In the genomic region with DNA sequence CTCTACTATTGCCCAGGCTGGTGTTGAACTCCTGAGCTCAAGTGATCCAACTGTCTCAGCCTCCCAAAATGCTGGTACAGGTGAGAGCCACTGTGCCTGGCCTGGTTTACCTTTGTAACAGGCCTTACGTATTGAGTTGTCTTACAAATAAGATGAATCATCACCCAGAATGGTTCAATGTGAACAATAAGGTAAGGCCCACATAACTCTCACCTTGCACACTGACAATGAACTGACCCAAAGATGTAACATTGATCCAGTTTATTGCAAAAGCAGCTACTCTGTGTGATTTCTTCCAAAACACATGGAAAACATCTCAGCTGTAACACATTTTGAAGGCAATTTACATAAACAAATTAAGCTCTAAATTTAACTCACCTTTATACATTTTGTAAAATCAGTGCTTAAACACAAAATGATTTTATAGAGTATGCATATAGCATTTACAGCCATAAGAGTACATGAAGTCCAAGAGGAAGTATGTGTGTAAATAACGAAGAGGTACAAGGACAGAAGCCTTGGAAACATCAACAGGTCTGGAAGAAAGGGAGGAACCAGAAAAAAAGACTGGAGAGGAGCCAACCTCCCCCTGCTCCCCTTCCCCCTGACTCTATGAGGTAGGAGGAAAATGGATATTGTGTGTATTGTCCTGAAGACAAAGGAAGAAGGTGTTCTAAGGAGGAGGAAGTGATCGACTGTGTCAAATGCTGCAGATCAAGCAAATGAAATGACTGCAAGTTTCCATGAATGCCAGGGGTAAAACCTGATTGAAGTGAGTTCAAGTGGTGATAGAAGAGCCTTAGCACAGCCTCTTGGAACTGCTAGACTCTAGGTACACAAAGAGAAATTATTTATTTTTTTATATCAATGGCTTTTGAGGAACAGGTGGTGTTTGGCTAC, we compare ENCODE assay signal across 11 cellular contexts. TPM values are rescaled to one million over a fixed set of nuclear protein-coding genes. Genes with fewer than 3 reads are reported as not detected.
DNase-seq lines count a peak whose midpoint lies in the region; ATAC-seq, FAIRE-seq and TF ChIP-seq lines count a peak whose summit lies in the region.
"Had no signal": no experiment of that assay in that cellular context is flagged by ENCODE, and none has a peak within 500 bp of the region (broad histone marks: within the 10 kb centered on the region; RNA-seq: fewer than 3 reads in every experiment).

No MANE protein-coding gene starts in this region.

- H3K36me3 ChIP-seq in OCI-LY3 (replicated peaks; ENCODE audit: low read depth, low read length) = no peaks in the 10 kb centered on the region
- no peaks in the 10 kb centered on the region for H3K36me3 ChIP-seq in colonic mucosa
- H3K36me3 ChIP-seq in small intestine (ENCODE audit: control insufficient read depth in 2 of 2, insufficient read depth in 2 of 2, low read length in 2 of 2) = no peaks in the 10 kb centered on the region

- H3K79me2 ChIP-seq in OCI-LY3 (ENCODE audit: low read length) = no peaks in the 10 kb centered on the region

- H3K27me3 ChIP-seq in OCI-LY3 (ENCODE audit: low read depth, low read length) (no peaks in the 10 kb centered on the region), colonic mucosa (no peaks in the 10 kb centered on the region), small intestine (ENCODE audit: control insufficient read depth in 2 of 2, insufficient read depth in 2 of 2, low read length in 2 of 2) (no peaks in the 10 kb centered on the region)
- H3K27me3 ChIP-seq: testis had no signal

- WGBS in small intestine, 3 donors = 31 to 55% (median 48%) methylated on average over 3 of the region's 3 CpGs

- H3K36me3 Mint-ChIP-seq in activated CD4-positive, alpha-beta T cell treated with anti-CD3 and anti-CD28 coated beads for 36 hours (ENCODE audit: low read depth) = no peaks in the 10 kb centered on the region

- intact Hi-C loops in activated CD4-positive, alpha-beta T cell treated with anti-CD3 and anti-CD28 coated beads for 36 hours (cut with DNase I, micrococcal nuclease) = loop anchor here in 1 of 2 experiments (5.0 kb wide), 1 partner anchor 1092 kb away; a partner anchor contains a TSS
- intact Hi-C loops in colonic mucosa (cut with DNase I) = no loop called here

- POLR2A ChIA-PET in activated CD4-positive, alpha-beta T cell treated with anti-CD3 and anti-CD28 coated beads for 36 hours (lab: Charles Lee) = interaction anchor here (1.4 kb wide), 1 partner anchor 9 kb away, joined by 5 read pairs; no protein-coding TSS in a partner anchor

- H3K9ac ChIP-seq in OCI-LY3 (ENCODE audit: low read length) (no peak overlapping the region), colonic mucosa (ENCODE audit: low read depth in 2 of 2, low read length in 2 of 2) (no peak overlapping the region)

- ATAC-seq in activated CD4-positive, alpha-beta T cell treated with anti-CD3 and anti-CD28 coated beads for 36 hours = peak; percentile 47

- peaks cover 77% of the 10 kb centered on the region for H3K4me1 Mint-ChIP-seq in activated CD4-positive, alpha-beta T cell treated with anti-CD3 and anti-CD28 coated beads for 36 hours

- H3K27ac ChIP-seq in OCI-LY3 (ENCODE audit: low read length) (no peak overlapping the region), colonic mucosa (peak overlapping the region; percentile 71), small intestine (ENCODE audit: low read depth in 1 of 2, low read length in 1 of 2) (peak overlapping the region in 1 of 2 donors; percentile 61)
- H3K27ac ChIP-seq: testis had no signal

- H3K4me3 ChIP-seq in OCI-LY3 (ENCODE audit: low read length) = no peak overlapping the region
- no peak overlapping the region for H3K4me3 ChIP-seq in colonic mucosa
- H3K4me3 ChIP-seq in small intestine (ENCODE audit: low read depth in 1 of 2, low read length in 2 of 2) = no peak overlapping the region
- H3K4me3 ChIP-seq: lung, testis had no signal

- H4K20me1 ChIP-seq in OCI-LY3 (ENCODE audit: insufficient read depth, low read length) = no peaks in the 10 kb centered on the region

- H3K4me3 Mint-ChIP-seq in activated CD4-positive, alpha-beta T cell treated with anti-CD3 and anti-CD28 coated beads for 36 hours = no peak overlapping the region

- H3K4me2 ChIP-seq in OCI-LY3 (ENCODE audit: low read length) = no peak overlapping the region

- DNase-seq in activated CD4-positive, alpha-beta T cell treated with anti-CD3 and anti-CD28 coated beads for 36 hours = no peak
- no peak for DNase-seq in activated CD4-positive, alpha-beta T cell treated with anti-CD3 and anti-CD28 coated beads for 4 hours
- DNase-seq in colonic mucosa (no peak), small intestine (peak; percentile 27), hypothalamus (lab: John Stamatoyannopoulos, UW) (no peak), NCI-H524 treated with DMSO at 0.1 percent for 48 hours (lab: John Stamatoyannopoulos, UW) (no peak)
- no peak for DNase-seq in stimulated activated CD4-positive, alpha-beta T cell treated with anti-CD3 and anti-CD28 coated beads, Interleukin-4, amount 100 ng/mL, for 1 hour
- DNase-seq: RPMI8226, testis had no signal

- TF ChIP-seq CTCF in OCI-LY3 (IDR thresholded peaks at IDR 0.05; ENCODE audit: low read depth, low read length) (no peak), colonic mucosa (IDR thresholded peaks at IDR 0.05) (no peak)

- FAIRE-seq in small intestine (lab: Jason Lieb, UNC) = no peak

- H3K9me3 ChIP-seq in OCI-LY3 (ENCODE audit: insufficient read depth, low read length) (no peaks in the 10 kb centered on the region), colonic mucosa (no peaks in the 10 kb centered on the region), small intestine (ENCODE audit: control insufficient read depth, low read depth) (no peaks in the 10 kb centered on the region)
- H3K9me3 ChIP-seq: testis had no signal

- peak overlapping the region; percentile 87 for H3K27ac Mint-ChIP-seq in activated CD4-positive, alpha-beta T cell treated with anti-CD3 and anti-CD28 coated beads for 36 hours

- H3K27me3 Mint-ChIP-seq in activated CD4-positive, alpha-beta T cell treated with anti-CD3 and anti-CD28 coated beads for 36 hours = no peaks in the 10 kb centered on the region

- CTCF ChIA-PET in activated CD4-positive, alpha-beta T cell treated with anti-CD3 and anti-CD28 coated beads for 36 hours (lab: Charles Lee) = interaction anchor here (1.6 to 1.8 kb wide), 2 partner anchors 9 to 15 kb away, joined by 4 to 8 read pairs; no protein-coding TSS in a partner anchor

- peak overlapping the region; percentile 74; the same call in 1 of the 2 replicates for H2AFZ ChIP-seq in OCI-LY3 (ENCODE audit: low read depth, low read length)

- H3K4me1 ChIP-seq in OCI-LY3 (ENCODE audit: low read length) = peaks cover 34% of the 10 kb centered on the region
- H3K4me1 ChIP-seq in colonic mucosa = peaks cover 6% of the 10 kb centered on the region
- peaks cover 0 to 6% of the 10 kb centered on the region in 2 donors for H3K4me1 ChIP-seq in small intestine (ENCODE audit: control insufficient read depth in 2 of 2, insufficient read depth in 1 of 2, low read depth in 1 of 2, low read length in 1 of 2)

- no peaks in the 10 kb centered on the region for H3K9me3 Mint-ChIP-seq in activated CD4-positive, alpha-beta T cell treated with anti-CD3 and anti-CD28 coated beads for 36 hours (ENCODE audit: low read depth)

RNA-seq across cellular contexts. Expression of a gene that starts 5.6 kb away (rescaled TPM):
- 10 to 100 TPM; 33.6 to 37.5 TPM for total RNA-seq in activated CD4-positive, alpha-beta T cell treated with anti-CD3 and anti-CD28 coated beads for 36 hours
- 10 to 100 TPM; 50.0 to 63.5 TPM for total RNA-seq in colonic mucosa
- polyA plus RNA-seq in small intestine = 10 to 100 TPM in 2 of 3 donors, 1 to 10 TPM in 1; 9.5 to 18.3 (median 13.2) TPM

RNA-seq across cellular contexts. Expression of a gene that starts 6.6 kb away (rescaled TPM):
- 10 to 100 TPM; 37.5 to 39.7 TPM for total RNA-seq in activated CD4-positive, alpha-beta T cell treated with anti-CD3 and anti-CD28 coated beads for 36 hours
- 10 to 100 TPM; 40.8 to 49.4 TPM for total RNA-seq in colonic mucosa
- 10 to 100 TPM; 28.1 to 33.9 (median 31.8) TPM for polyA plus RNA-seq in small intestine
